Comparison of ENCODE assay signal across 8 cellular contexts in genomic region chr19:1507192-1507660, GRCh38. TPM values are rescaled to one million over a fixed set of nuclear protein-coding genes. Genes with fewer than 3 reads are reported as not detected.
A peak's percentile ranks its signal among the peaks of the same experiment; 100 is the strongest.
DNase-seq lines count a peak whose midpoint lies in the region; ATAC-seq and TF ChIP-seq lines count a peak whose summit lies in the region.
"Had no signal": no experiment of that assay in that cellular context is flagged by ENCODE, and none has a peak within 500 bp of the region (broad histone marks: within the 10 kb centered on the region; RNA-seq: fewer than 3 reads in every experiment).

No MANE protein-coding gene starts in this region.

- DNase-seq in H7 (no peak), dorsolateral prefrontal cortex (peak in 2 of 10 donors; percentile 12 to 54), osteocyte (ENCODE audit: extremely low spot score, unreplicated experiment) (peak; percentile 84), DMS79 (lab: John Stamatoyannopoulos, UW) (no peak)
- no peak for DNase-seq in effector CD8-positive, alpha-beta T cell (lab: John Stamatoyannopoulos, UW)

- TF ChIP-seq CTCF in dorsolateral prefrontal cortex (IDR thresholded peaks at IDR 0.05 in 54 of 56, conservative IDR thresholded peaks at IDR 0.05 in 2 of 56; ENCODE audit: low read depth in 1 of 56, partially characterized antibody in 56 of 56): no peak
- no peak for TF ChIP-seq CTCF in osteocyte (IDR thresholded peaks at IDR 0.05)

- H3K4me3 Mint-ChIP-seq in osteocyte (ENCODE audit: unreplicated experiment): peak overlapping the region; percentile 94

- H3K4me1 Mint-ChIP-seq in osteocyte (ENCODE audit: unreplicated experiment): peaks cover 15% of the 10 kb centered on the region

- H3K27ac Mint-ChIP-seq in osteocyte (ENCODE audit: unreplicated experiment): peak overlapping the region; percentile 99

- H3K36me3 ChIP-seq in H7 (replicated peaks; ENCODE audit: control insufficient read depth, insufficient read depth, low read length): no peaks in the 10 kb centered on the region

- H3K27me3 Mint-ChIP-seq in osteocyte (ENCODE audit: unreplicated experiment): peaks cover 3% of the 10 kb centered on the region

- H3K27me3 ChIP-seq in H7 (ENCODE audit: control insufficient read depth, insufficient read depth, low read length) (peaks cover 37% of the 10 kb centered on the region), dorsolateral prefrontal cortex (peaks cover 0 to 34% (median 11%) of the 10 kb centered on the region in 45 donors)

- H3K4me3 ChIP-seq in H7 (ENCODE audit: insufficient read depth, low read depth, low read length) (peak overlapping the region; percentile 19), dorsolateral prefrontal cortex (peak overlapping the region in 50 of 59 donors; percentile 3 to 72 (median 60))

- no peaks in the 10 kb centered on the region for H3K9me3 Mint-ChIP-seq in osteocyte (ENCODE audit: unreplicated experiment)

- H3K36me3 Mint-ChIP-seq in osteocyte (ENCODE audit: unreplicated experiment): no peaks in the 10 kb centered on the region

- no peak for ATAC-seq in GM19351 (IDR thresholded peaks at IDR 0.05; ENCODE audit: unreplicated experiment)

- H3K27ac ChIP-seq in dorsolateral prefrontal cortex: peak overlapping the region in 21 of 59 donors; percentile 59 to 93 (median 87)

- intact Hi-C loops in dorsolateral prefrontal cortex (cut with DNase I): no loop called here

RNA-seq across cellular contexts. Expression of gene ADAMTSL5, which starts 5.6 kb away (rescaled TPM):
- total RNA-seq in H7 (2014; rRNA removed; shearing (Covaris generic)): 0.21 and 0.52 TPM in 2 replicates
- total RNA-seq in dorsolateral prefrontal cortex (10 to 100 TPM in 1 of 120 experiments, 1 to 10 TPM in 96, under 1 TPM in 20, not detected in 3; 0.20 to 12.1 (median 1.8) TPM), osteocyte (4.4 and 6.4 TPM in 2 replicates)

RNA-seq across cellular contexts. Expression of gene REEP6, which starts 16.2 kb away (rescaled TPM):
- total RNA-seq in H7 (2014; rRNA removed; shearing (Covaris generic)): 3.1 and 4.5 TPM in 2 replicates
- total RNA-seq in dorsolateral prefrontal cortex: 10 to 100 TPM in 116 of 120 experiments, 1 to 10 TPM in 4; 6.9 to 23.9 (median 14.3) TPM
- total RNA-seq in osteocyte: 4.1 and 4.4 TPM in 2 replicates

RNA-seq across cellular contexts. Expression of gene PLK5, which starts 16.7 kb away (rescaled TPM):
- total RNA-seq in H7 (2014; rRNA removed; shearing (Covaris generic)): 0.14 and 0.18 TPM in 2 replicates
- total RNA-seq in dorsolateral prefrontal cortex (10 to 100 TPM in 15 of 120 experiments, 1 to 10 TPM in 105; 1.1 to 17.3 (median 5.5) TPM), osteocyte (0.54 TPM in 1 of 2 replicates, not detected in the other)
- total RNA-seq: HT1080, renal cortical epithelial cell had no signal

RNA-seq across cellular contexts. Expression of gene PCSK4, which starts 17.1 kb away (rescaled TPM):
- 5.5 and 9.6 TPM in 2 replicates for total RNA-seq in H7 (2014; rRNA removed; shearing (Covaris generic))
- total RNA-seq in dorsolateral prefrontal cortex (10 to 100 TPM in 50 of 120 experiments, 1 to 10 TPM in 70; 4.5 to 20.4 (median 9.5) TPM), osteocyte (3.2 and 5.7 TPM in 2 replicates)

RNA-seq across cellular contexts. Expression of gene C19orf25, which starts 28.2 kb away (rescaled TPM):
- total RNA-seq in H7 (2014; rRNA removed; shearing (Covaris generic)): 57.2 and 75.3 TPM in 2 replicates
- total RNA-seq in dorsolateral prefrontal cortex (10 to 100 TPM; 28.3 to 63.0 (median 35.2) TPM), osteocyte (38.0 and 38.9 TPM in 2 replicates)
